In genomic region chr1:32234792-32235191, GRCh38 we compare ENCODE assay signal across 1 cellular context.
TF ChIP-seq lines count a peak whose summit lies in the region.

No MANE protein-coding gene starts in this region.

TF ChIP-seq in HepG2, 621 proteins besides CTCF, POLR2A, EP300 and RAD21:
- TF ChIP-seq, protein P1, sequence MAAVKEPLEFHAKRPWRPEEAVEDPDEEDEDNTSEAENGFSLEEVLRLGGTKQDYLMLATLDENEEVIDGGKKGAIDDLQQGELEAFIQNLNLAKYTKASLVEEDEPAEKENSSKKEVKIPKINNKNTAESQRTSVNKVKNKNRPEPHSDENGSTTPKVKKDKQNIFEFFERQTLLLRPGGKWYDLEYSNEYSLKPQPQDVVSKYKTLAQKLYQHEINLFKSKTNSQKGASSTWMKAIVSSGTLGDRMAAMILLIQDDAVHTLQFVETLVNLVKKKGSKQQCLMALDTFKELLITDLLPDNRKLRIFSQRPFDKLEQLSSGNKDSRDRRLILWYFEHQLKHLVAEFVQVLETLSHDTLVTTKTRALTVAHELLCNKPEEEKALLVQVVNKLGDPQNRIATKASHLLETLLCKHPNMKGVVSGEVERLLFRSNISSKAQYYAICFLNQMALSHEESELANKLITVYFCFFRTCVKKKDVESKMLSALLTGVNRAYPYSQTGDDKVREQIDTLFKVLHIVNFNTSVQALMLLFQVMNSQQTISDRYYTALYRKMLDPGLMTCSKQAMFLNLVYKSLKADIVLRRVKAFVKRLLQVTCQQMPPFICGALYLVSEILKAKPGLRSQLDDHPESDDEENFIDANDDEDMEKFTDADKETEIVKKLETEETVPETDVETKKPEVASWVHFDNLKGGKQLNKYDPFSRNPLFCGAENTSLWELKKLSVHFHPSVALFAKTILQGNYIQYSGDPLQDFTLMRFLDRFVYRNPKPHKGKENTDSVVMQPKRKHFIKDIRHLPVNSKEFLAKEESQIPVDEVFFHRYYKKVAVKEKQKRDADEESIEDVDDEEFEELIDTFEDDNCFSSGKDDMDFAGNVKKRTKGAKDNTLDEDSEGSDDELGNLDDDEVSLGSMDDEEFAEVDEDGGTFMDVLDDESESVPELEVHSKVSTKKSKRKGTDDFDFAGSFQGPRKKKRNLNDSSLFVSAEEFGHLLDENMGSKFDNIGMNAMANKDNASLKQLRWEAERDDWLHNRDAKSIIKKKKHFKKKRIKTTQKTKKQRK (IDR thresholded peaks at IDR 0.05; ENCODE audit: low read length), result no peak
- TF ChIP-seq STAG1 (CRISPR knock-in tag; IDR thresholded peaks at IDR 0.05) (peak; percentile 6; the same call in 1 of the 2 replicates), ZNF614 (CRISPR knock-in tag; IDR thresholded peaks at IDR 0.05; ENCODE audit: borderline replicate concordance) (no peak)
TF ChIP-seq in HepG2: peak in this region for 1.
